ENCODE assay signal across 8 cellular contexts in genomic region chr7:151249034-151249731, GRCh38. TPM values are rescaled to one million over a fixed set of nuclear protein-coding genes. Genes with fewer than 3 reads are reported as not detected.
DNase-seq lines count a peak whose midpoint lies in the region; ATAC-seq and TF ChIP-seq lines count a peak whose summit lies in the region.

No MANE protein-coding gene starts in this region.

- no peak for ATAC-seq in HG02981 (IDR thresholded peaks at IDR 0.05; ENCODE audit: unreplicated experiment)
- no peak for ATAC-seq in HG02885 (IDR thresholded peaks at IDR 0.05; ENCODE audit: poor library complexity, unreplicated experiment)

- peak overlapping the region; percentile 99 for H3K56ac ChIP-seq in mesendoderm (ENCODE audit: low read length)

- WGBS in mesendoderm (ENCODE audit: extremely low coverage, insufficient coverage, low lambda C conversion rate), result no CpG with 5 or more reads among the region's 45 CpGs
- WGBS in testis, 2 donors, result 1 to 5% methylated on average over 14 to 45 of the region's 45 CpGs

- H3K4me3 ChIP-seq in HEK293 (ENCODE audit: low read depth, low read length) (peak overlapping the region; percentile 30), WI38 (ENCODE audit: low read depth, low read length) (peak overlapping the region; percentile 74), mesendoderm (ENCODE audit: low read length) (no peak overlapping the region), testis (peak overlapping the region; percentile 58 to 73)

- no peak overlapping the region for H3K23ac ChIP-seq in mesendoderm (ENCODE audit: low read length)

- H3K4ac ChIP-seq in mesendoderm (ENCODE audit: low read depth, low read length), result peak overlapping the region; percentile 44

- H2BK15ac ChIP-seq in mesendoderm (replicated peaks; ENCODE audit: low read depth), result no peak overlapping the region

- H3K79me2 ChIP-seq in mesendoderm (ENCODE audit: control insufficient read depth, insufficient read depth, low read length), result no peaks in the 10 kb centered on the region

- no peaks in the 10 kb centered on the region for H3K9me3 ChIP-seq in HEK293 (ENCODE audit: control insufficient read depth, insufficient read depth, low read depth, low read length)
- H3K9me3 ChIP-seq in testis, result no peaks in the 10 kb centered on the region

- H3K27ac ChIP-seq in HEK293 (ENCODE audit: extremely low read depth, low read depth, low read length) (peak overlapping the region; percentile 50; the same call in 1 of the 2 replicates), mesendoderm (ENCODE audit: low read depth, low read length) (peak overlapping the region; percentile 67), testis (peak overlapping the region; percentile 85 to 89)

- H4K5ac ChIP-seq in mesendoderm (ENCODE audit: low read length), result no peak overlapping the region

- peak overlapping the region; percentile 3 for H3K18ac ChIP-seq in mesendoderm (ENCODE audit: low read length)

- TF ChIP-seq CTCF in HEK293 (tag by site-specific recombination; IDR thresholded peaks at IDR 0.05) (no peak), WI38 (IDR thresholded peaks at IDR 0.05; ENCODE audit: low read depth, low read length) (no peak), testis (IDR thresholded peaks at IDR 0.05) (no peak)

- H3K36me3 ChIP-seq in HEK293 (ENCODE audit: control insufficient read depth in 2 of 2, insufficient read depth in 1 of 2, low read length in 2 of 2) (no peaks in the 10 kb centered on the region), mesendoderm (ENCODE audit: control insufficient read depth, insufficient read depth, low read length) (no peaks in the 10 kb centered on the region), testis (ENCODE audit: low read depth, missing control alignments) (no peaks in the 10 kb centered on the region)

- no peak for TF ChIP-seq POLR2A in testis (IDR thresholded peaks at IDR 0.05)

- H2BK120ac ChIP-seq in mesendoderm (ENCODE audit: low read depth, low read length), result peak overlapping the region; percentile 31

- H4K8ac ChIP-seq in mesendoderm (ENCODE audit: low read depth, low read length), result no peak overlapping the region

- H2AK5ac ChIP-seq in mesendoderm (ENCODE audit: low read length), result no peak overlapping the region

- peak overlapping the region; percentile 89 for H3K4me2 ChIP-seq in mesendoderm (ENCODE audit: low read length)

- intact Hi-C loops in testis (cut with DNase I; ENCODE audit: low total_unique reads), result no loop called here

- POLR2A ChIA-PET in HEK293 (lab: Yijun Ruan, JAX), result interaction anchor here (0.7 kb wide), 1 partner anchor 55 kb away, joined by 4 read pairs; no protein-coding TSS in a partner anchor

- CTCF ChIA-PET in HEK293 (lab: Yijun Ruan, JAX), result no interaction called here

- DNase-seq in Ammon's horn (ENCODE audit: low spot score) (peak; percentile 71), epidermal melanocyte (ENCODE audit: insufficient read length, low spot score) (peak; percentile 66), mesendoderm (no peak), testis (peak; percentile 71)

- H3K4me1 ChIP-seq in HEK293 (ENCODE audit: control insufficient read depth, insufficient read depth, low read length) (peaks cover 3% of the 10 kb centered on the region; the same call in 1 of the 2 replicates), mesendoderm (ENCODE audit: control insufficient read depth, low read depth, low read length) (peaks cover 30% of the 10 kb centered on the region), testis (peaks cover 61% of the 10 kb centered on the region)

- H2BK5ac ChIP-seq in mesendoderm (ENCODE audit: low read length), result peak overlapping the region; percentile 86

- H3K9ac ChIP-seq in mesendoderm (ENCODE audit: low read length), result peak overlapping the region; percentile 85

- H3K79me1 ChIP-seq in mesendoderm (ENCODE audit: low read length), result no peaks in the 10 kb centered on the region

- H3K27me3 ChIP-seq in mesendoderm (ENCODE audit: insufficient read depth, low read length, poor library complexity) (peaks cover 2% of the 10 kb centered on the region), testis (no peaks in the 10 kb centered on the region)

TF ChIP-seq in HEK293, 187 proteins besides CTCF, POLR2A, EP300 and RAD21:
- TF ChIP-seq ZBTB8A (tag by site-specific recombination; IDR thresholded peaks at IDR 0.05), result peak; percentile 78
- TF ChIP-seq KLF1 (tag by site-specific recombination; IDR thresholded peaks at IDR 0.05), result peak; percentile 52
- TF ChIP-seq ZNF146 (tag by site-specific recombination; IDR thresholded peaks at IDR 0.05), result no peak
- TF ChIP-seq KLF9 (tag by site-specific recombination; IDR thresholded peaks at IDR 0.05; ENCODE audit: low read depth), result peak; percentile 27; the same call in 1 of the 2 replicates
- TF ChIP-seq ZBTB20 (tag by site-specific recombination; IDR thresholded peaks at IDR 0.05), result peak; percentile 46; the same call in 1 of the 2 replicates
- TF ChIP-seq ZBTB26 (tag by site-specific recombination; optimal IDR thresholded peaks at IDR 0.05), result peak; percentile 63
- peak; percentile 69 for TF ChIP-seq ZNF335 (tag by site-specific recombination; conservative IDR thresholded peaks at IDR 0.05)
- TF ChIP-seq ZNF561 (tag by site-specific recombination; IDR thresholded peaks at IDR 0.05; ENCODE audit: borderline replicate concordance), result 0 out of 2 replicates have a peak, but pooled peaks have one; percentile 26
- peak; percentile 18; the same call in 1 of the 2 replicates for TF ChIP-seq KLF10 (tag by site-specific recombination; IDR thresholded peaks at IDR 0.05)
- TF ChIP-seq ZBTB21 (tag by site-specific recombination; IDR thresholded peaks at IDR 0.05), result no peak
- TF ChIP-seq GLIS2 (tag by site-specific recombination; IDR thresholded peaks at IDR 0.05), result peak; percentile 50
- TF ChIP-seq ZNF600 (tag by site-specific recombination; IDR thresholded peaks at IDR 0.05), result peak; percentile 71
- no peak for TF ChIP-seq ZNF645 (tag by site-specific recombination; IDR thresholded peaks at IDR 0.05)
- peak; percentile 54 for TF ChIP-seq PATZ1 (tag by site-specific recombination; IDR thresholded peaks at IDR 0.05)
- TF ChIP-seq BCL11A (tag by site-specific recombination; IDR thresholded peaks at IDR 0.05; ENCODE audit: low read depth), result no peak
- TF ChIP-seq GLIS1 (tag by site-specific recombination; IDR thresholded peaks at IDR 0.05), result peak; percentile 69; the same call in 1 of the 2 replicates
TF ChIP-seq in HEK293: peak in this region for 12.

RNA-seq across cellular contexts. Expression of gene SMARCD3, which starts 0.7 kb away (rescaled TPM):
- 7.4 TPM for polyA plus RNA-seq in mesendoderm (2013, experiment 1 of 2)
- 5.9 TPM for polyA plus RNA-seq in mesendoderm (2013, experiment 2 of 2)
- 100 to 1,000 TPM in 1 of 2 donors, 10 to 100 TPM in 1; 94.0 to 122 TPM for total RNA-seq in testis
- 55.1 TPM for polyA plus RNA-seq in testis (ENCODE audit: insufficient read depth, low read depth, low replicate concordance)

RNA-seq across cellular contexts. Expression of gene CHPF2, which starts 16.9 kb away (rescaled TPM):
- 7.4 TPM for polyA plus RNA-seq in mesendoderm (2013, experiment 1 of 2)
- polyA plus RNA-seq in mesendoderm (2013, experiment 2 of 2), result 7.9 TPM
- 10 to 100 TPM; 66.5 to 70.5 TPM for total RNA-seq in testis
- polyA plus RNA-seq in testis (ENCODE audit: insufficient read depth, low read depth, low replicate concordance), result 22.6 TPM

RNA-seq across cellular contexts. Expression of gene ABCF2, which starts 22.2 kb away (rescaled TPM):
- polyA plus RNA-seq in mesendoderm (2013, experiment 1 of 2), result 36.4 TPM
- 36.2 TPM for polyA plus RNA-seq in mesendoderm (2013, experiment 2 of 2)
- total RNA-seq in testis, result 10 to 100 TPM; 44.4 to 49.4 TPM
- 54.3 TPM for polyA plus RNA-seq in testis (ENCODE audit: insufficient read depth, low read depth, low replicate concordance)

RNA-seq across cellular contexts. Expression of gene H2BK1, which starts 38.9 kb away (rescaled TPM):
- polyA plus RNA-seq in mesendoderm (2013, experiment 1 of 2), result not detected
- polyA plus RNA-seq in mesendoderm (2013, experiment 2 of 2), result not detected
- not detected for total RNA-seq in testis
- not detected for polyA plus RNA-seq in testis (ENCODE audit: insufficient read depth, low read depth, low replicate concordance)
